ENCODE assay signal across 2 cellular contexts in the genomic region with DNA sequence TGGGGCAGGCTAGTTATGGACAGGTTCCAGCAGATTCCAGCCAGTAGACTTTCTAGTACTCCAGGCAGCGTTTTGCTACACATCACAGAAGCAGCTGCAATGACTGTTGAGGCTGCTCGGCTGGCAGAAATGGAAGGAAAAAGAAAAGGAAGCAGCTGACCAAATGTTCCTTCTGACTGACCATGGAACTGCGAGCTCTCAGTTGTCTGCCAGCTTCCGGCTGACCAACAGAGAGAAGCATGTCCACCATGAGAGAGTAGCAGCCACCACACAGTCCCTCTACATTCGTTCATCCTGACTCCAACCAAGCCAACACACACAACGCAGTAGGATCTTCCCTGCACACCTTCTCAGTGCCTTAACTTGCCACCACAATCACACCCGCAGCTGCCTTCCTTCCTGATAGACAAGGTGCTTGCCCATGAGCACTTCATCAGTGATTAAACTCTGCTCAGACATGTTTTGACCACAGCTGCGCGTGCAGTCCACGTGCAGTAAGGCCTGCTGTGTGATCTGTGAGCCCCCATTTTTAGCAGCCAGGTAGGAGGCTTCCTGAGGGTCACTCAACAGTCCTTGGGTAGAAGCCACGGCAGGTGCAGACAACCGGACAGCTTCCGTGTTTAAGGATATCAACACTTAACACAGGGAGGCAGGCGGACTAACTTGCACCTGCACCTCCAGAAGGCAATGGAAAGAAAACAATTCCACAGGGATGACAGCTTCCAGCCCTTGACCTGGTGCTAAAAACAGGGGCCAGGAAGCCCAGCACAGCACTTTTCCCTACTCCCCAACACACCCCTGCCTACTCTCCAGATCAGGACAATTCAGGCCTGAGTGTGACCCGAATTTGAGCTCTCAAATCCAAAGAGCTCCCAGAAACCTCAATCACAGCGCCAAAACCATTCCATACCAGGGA.
TF ChIP-seq lines count a peak whose summit lies in the region.

No MANE protein-coding gene starts in this region.

TF ChIP-seq in HEK293, 187 proteins besides CTCF, POLR2A, EP300 and RAD21:
- TF ChIP-seq ZSCAN23 (tag by site-specific recombination; IDR thresholded peaks at IDR 0.05) (no peak), ZNF239 (tag by site-specific recombination; IDR thresholded peaks at IDR 0.05) (peak; percentile 99), ZNF600 (tag by site-specific recombination; IDR thresholded peaks at IDR 0.05) (peak; percentile 94)

TF ChIP-seq in K562, 482 proteins besides CTCF, POLR2A, EP300 and RAD21 (continues in another document):
- TF ChIP-seq SMARCA4 (IDR thresholded peaks at IDR 0.05), result no peak
- peak in 1 of 2 experiments; percentile 59; a peak in 2 of 4 replicates for TF ChIP-seq HDAC1 (IDR thresholded peaks at IDR 0.05)
- no peak for TF ChIP-seq MYNN (IDR thresholded peaks at IDR 0.05)
- no peak for TF ChIP-seq MYNN (CRISPR knock-in tag; IDR thresholded peaks at IDR 0.05)
- TF ChIP-seq, protein P1, sequence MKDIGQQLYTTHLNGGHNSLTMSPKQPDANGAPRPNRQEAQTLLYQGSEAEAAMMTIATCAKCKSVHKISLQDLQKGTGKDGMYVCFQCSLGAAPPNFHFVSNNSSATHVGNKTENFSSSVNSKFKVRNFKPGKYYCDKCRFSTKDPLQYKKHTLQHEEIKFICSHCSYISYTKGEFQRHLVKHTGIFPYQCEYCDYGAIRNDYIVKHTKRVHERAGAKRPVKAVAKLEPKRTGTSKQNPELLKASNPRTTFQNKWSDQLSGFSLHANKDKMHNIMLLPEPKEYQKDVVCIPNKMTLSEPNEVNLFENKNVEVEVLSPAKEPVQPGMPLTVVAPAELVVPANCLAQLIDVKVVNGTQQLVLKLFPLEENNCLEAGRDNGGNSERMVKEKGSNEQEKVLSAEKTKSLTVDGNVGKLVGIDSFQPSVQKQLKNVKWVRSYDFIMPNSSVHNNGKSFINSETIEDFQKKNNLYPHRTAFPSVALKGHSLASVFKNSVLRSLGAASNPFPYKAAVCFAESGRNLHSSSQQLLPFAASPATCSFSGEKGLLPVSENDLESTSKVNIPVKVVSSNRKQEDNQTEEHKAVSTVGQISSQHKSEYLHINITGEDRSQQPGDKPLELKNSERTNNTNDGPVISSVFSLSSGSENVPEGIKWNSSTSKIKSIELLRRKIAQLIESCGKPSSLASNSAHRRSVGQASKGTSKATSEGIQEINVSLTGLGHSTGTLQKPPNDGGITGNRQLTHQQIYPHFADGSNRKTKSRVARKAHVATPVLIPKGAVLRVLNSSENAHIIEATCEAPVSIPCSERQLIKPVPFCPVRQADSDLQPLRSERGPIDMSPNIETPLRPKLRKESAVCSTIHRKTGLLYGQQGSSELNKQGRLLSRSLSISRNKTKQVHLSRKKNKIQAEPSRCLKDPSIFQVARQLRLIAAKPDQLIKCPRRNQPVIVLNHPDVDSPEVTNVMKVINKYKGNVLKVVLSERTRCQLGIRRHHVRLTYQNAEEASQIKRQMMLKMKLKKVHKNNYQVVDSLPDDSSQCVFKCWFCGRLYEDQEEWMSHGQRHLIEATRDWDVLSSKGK (CRISPR knock-in tag; IDR thresholded peaks at IDR 0.05), result no peak
- TF ChIP-seq L3MBTL2 (IDR thresholded peaks at IDR 0.05), result peak; percentile 60; the same call in 1 of the 2 replicates
- no peak for TF ChIP-seq MED1 (CRISPR knock-in tag; IDR thresholded peaks at IDR 0.05; ENCODE audit: borderline replicate concordance)
- no peak for TF ChIP-seq NR2C2 (CRISPR knock-in tag; IDR thresholded peaks at IDR 0.05)
- 0 out of 2 replicates have a peak, but pooled peaks have one; percentile 1 for TF ChIP-seq NR2C2 (tag; IDR thresholded peaks at IDR 0.05)
- TF ChIP-seq ELF2 (CRISPR knock-in tag; IDR thresholded peaks at IDR 0.05), result no peak
- no peak for TF ChIP-seq JUND (IDR thresholded peaks at IDR 0.05; ENCODE audit: borderline replicate concordance, low read depth, low read length)
- 0 out of 3 replicates have a peak, but pooled peaks have one; percentile 18 for TF ChIP-seq JUND (tag; IDR thresholded peaks at IDR 0.05; ENCODE audit: borderline replicate concordance, low read depth, low read length)
- no peak for TF ChIP-seq NR2F6 (CRISPR knock-in tag; IDR thresholded peaks at IDR 0.05)
- peak; percentile 86 for TF ChIP-seq RBM25 (IDR thresholded peaks at IDR 0.05; ENCODE audit: low read depth, low read length, severe bottlenecking)
- no peak for TF ChIP-seq TEAD1 (CRISPR knock-in tag; IDR thresholded peaks at IDR 0.05)
- peak; percentile 40; the same call in 1 of the 2 replicates for TF ChIP-seq ZFX (CRISPR knock-in tag; IDR thresholded peaks at IDR 0.05)
- TF ChIP-seq MEF2A (IDR thresholded peaks at IDR 0.05; ENCODE audit: control insufficient read depth, low read depth, low read length), result no peak
- TF ChIP-seq, protein P2, sequence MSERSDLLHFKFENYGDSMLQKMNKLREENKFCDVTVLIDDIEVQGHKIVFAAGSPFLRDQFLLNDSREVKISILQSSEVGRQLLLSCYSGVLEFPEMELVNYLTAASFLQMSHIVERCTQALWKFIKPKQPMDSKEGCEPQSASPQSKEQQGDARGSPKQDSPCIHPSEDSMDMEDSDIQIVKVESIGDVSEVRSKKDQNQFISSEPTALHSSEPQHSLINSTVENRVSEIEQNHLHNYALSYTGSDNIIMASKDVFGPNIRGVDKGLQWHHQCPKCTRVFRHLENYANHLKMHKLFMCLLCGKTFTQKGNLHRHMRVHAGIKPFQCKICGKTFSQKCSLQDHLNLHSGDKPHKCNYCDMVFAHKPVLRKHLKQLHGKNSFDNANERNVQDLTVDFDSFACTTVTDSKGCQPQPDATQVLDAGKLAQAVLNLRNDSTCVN (CRISPR knock-in tag; IDR thresholded peaks at IDR 0.05), result no peak
- TF ChIP-seq FIP1L1 (IDR thresholded peaks at IDR 0.05; ENCODE audit: low read depth, low read length, poor library complexity, severe bottlenecking), result no peak
- TF ChIP-seq ZNF121 (CRISPR knock-in tag; conservative IDR thresholded peaks at IDR 0.05), result no peak
- TF ChIP-seq FOXA1 (IDR thresholded peaks at IDR 0.05; ENCODE audit: borderline replicate concordance), result no peak
- TF ChIP-seq POLR2AphosphoS2 (IDR thresholded peaks at IDR 0.05; ENCODE audit: low read length), result no peak
- TF ChIP-seq ZSCAN29 (IDR thresholded peaks at IDR 0.05), result no peak
- no peak for TF ChIP-seq SOX6 (IDR thresholded peaks at IDR 0.05)
- no peak for TF ChIP-seq PTRF (tag; IDR thresholded peaks at IDR 0.05)
- no peak for TF ChIP-seq ZNF282 (CRISPR knock-in tag; IDR thresholded peaks at IDR 0.05)
- no peak for TF ChIP-seq SMAD1 (IDR thresholded peaks at IDR 0.05; ENCODE audit: low read depth, low read length, partially characterized antibody)
- peak; percentile 35; the same call in 1 of the 2 replicates for TF ChIP-seq ZNF143 (CRISPR knock-in tag; IDR thresholded peaks at IDR 0.05)
- TF ChIP-seq, protein P3, sequence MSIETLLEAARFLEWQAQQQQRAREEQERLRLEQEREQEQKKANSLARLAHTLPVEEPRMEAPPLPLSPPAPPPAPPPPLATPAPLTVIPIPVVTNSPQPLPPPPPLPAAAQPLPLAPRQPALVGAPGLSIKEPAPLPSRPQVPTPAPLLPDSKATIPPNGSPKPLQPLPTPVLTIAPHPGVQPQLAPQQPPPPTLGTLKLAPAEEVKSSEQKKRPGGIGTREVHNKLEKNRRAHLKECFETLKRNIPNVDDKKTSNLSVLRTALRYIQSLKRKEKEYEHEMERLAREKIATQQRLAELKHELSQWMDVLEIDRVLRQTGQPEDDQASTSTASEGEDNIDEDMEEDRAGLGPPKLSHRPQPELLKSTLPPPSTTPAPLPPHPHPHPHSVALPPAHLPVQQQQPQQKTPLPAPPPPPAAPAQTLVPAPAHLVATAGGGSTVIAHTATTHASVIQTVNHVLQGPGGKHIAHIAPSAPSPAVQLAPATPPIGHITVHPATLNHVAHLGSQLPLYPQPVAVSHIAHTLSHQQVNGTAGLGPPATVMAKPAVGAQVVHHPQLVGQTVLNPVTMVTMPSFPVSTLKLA (conservative IDR thresholded peaks at IDR 0.05), result peak; percentile 64 to 71
- TF ChIP-seq FOXA3 (CRISPR knock-in tag; conservative IDR thresholded peaks at IDR 0.05 in 1 of 2, IDR thresholded peaks at IDR 0.05 in 1 of 2), result peak in 1 of 2 experiments; percentile 48; a peak in 1 of 4 replicates
- TF ChIP-seq CBX5 (IDR thresholded peaks at IDR 0.05; ENCODE audit: borderline replicate concordance, low read depth), result no peak
- 0 out of 2 replicates have a peak, but pooled peaks have one; percentile 33 for TF ChIP-seq CBFB (CRISPR knock-in tag; IDR thresholded peaks at IDR 0.05)
- TF ChIP-seq KDM2B (CRISPR knock-in tag; IDR thresholded peaks at IDR 0.05), result no peak
- TF ChIP-seq RBFOX2 (IDR thresholded peaks at IDR 0.05; ENCODE audit: low read depth, low read length), result peak; percentile 41; the same call in 1 of the 2 replicates
- no peak for TF ChIP-seq NR4A1 (CRISPR knock-in tag; IDR thresholded peaks at IDR 0.05)
- no peak for TF ChIP-seq NR4A1 (tag; IDR thresholded peaks at IDR 0.05)
- TF ChIP-seq ZBTB17 (CRISPR knock-in tag; IDR thresholded peaks at IDR 0.05), result no peak
- no peak for TF ChIP-seq BRD9 (IDR thresholded peaks at IDR 0.05; ENCODE audit: low read depth, partially characterized antibody)
- TF ChIP-seq CBX3 (IDR thresholded peaks at IDR 0.05; ENCODE audit: borderline replicate concordance in 1 of 2, low read length in 2 of 2), result no peak
- no peak for TF ChIP-seq KDM4B (IDR thresholded peaks at IDR 0.05; ENCODE audit: borderline replicate concordance in 2 of 2, low read depth in 1 of 2)
- no peak for TF ChIP-seq CHD2 (IDR thresholded peaks at IDR 0.05; ENCODE audit: low read depth, low read length)
- TF ChIP-seq, protein P4, sequence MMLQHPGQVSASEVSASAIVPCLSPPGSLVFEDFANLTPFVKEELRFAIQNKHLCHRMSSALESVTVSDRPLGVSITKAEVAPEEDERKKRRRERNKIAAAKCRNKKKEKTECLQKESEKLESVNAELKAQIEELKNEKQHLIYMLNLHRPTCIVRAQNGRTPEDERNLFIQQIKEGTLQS (IDR thresholded peaks at IDR 0.05), result no peak
- TF ChIP-seq, protein P4 (CRISPR knock-in tag; conservative IDR thresholded peaks at IDR 0.05), result no peak
- TF ChIP-seq, protein P5, sequence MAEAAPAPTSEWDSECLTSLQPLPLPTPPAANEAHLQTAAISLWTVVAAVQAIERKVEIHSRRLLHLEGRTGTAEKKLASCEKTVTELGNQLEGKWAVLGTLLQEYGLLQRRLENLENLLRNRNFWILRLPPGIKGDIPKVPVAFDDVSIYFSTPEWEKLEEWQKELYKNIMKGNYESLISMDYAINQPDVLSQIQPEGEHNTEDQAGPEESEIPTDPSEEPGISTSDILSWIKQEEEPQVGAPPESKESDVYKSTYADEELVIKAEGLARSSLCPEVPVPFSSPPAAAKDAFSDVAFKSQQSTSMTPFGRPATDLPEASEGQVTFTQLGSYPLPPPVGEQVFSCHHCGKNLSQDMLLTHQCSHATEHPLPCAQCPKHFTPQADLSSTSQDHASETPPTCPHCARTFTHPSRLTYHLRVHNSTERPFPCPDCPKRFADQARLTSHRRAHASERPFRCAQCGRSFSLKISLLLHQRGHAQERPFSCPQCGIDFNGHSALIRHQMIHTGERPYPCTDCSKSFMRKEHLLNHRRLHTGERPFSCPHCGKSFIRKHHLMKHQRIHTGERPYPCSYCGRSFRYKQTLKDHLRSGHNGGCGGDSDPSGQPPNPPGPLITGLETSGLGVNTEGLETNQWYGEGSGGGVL (CRISPR knock-in tag; IDR thresholded peaks at IDR 0.05), result no peak
- no peak for TF ChIP-seq SMC3 (conservative IDR thresholded peaks at IDR 0.05; ENCODE audit: insufficient read depth, low read depth, low read length)
